Comparison of ENCODE assay signal across 7 cellular contexts in the genomic region with DNA sequence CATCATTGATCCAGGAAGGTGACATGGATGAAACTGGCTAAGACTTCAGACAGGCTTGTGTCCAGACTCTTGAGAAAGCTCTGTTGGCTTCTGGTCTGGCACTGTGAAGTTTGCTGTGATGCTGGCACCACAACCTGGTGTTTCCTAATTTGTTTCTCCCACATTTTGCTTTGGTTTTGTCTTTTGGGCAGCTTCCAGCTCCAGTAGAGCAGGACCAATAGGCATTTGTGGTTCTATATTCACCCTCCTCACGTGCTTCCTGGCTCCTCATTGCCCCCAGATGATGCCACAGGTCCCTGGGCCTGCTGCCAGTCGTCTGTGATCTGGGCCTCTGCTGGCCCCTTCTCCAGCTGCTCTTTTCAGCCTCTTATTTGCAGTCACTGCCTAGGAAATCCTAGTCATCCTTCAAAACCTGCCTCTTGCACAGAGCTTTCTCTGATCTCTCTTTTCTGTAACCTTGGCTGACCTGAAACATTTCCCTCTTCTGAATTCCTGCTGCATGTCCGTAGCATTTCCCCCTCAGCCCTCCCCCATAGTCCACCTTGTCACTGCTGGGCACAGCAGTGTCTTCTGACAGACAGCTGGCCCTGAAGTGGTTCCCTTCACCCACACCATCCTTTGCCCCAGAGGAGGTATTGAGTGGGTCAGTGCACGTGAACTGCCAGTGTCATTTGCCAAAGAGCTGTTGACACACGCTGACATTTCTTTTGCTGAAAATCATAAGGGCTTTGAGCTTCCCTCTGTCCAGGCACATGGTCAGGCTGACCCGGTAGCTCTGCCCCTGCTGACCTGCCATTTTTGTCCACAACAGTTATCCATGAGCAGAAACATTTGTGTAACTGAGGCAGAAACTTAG.
DNase-seq lines count a peak whose midpoint lies in the region; ATAC-seq and TF ChIP-seq lines count a peak whose summit lies in the region.

No MANE protein-coding gene starts in this region.

- peaks cover 85% of the 10 kb centered on the region for H3K36me3 Mint-ChIP-seq in CD8-positive, alpha-beta T cell

- no peaks in the 10 kb centered on the region for H3K27me3 ChIP-seq in CD8-positive, alpha-beta T cell (ENCODE audit: insufficient read depth, low read length)

- H3K27me3 Mint-ChIP-seq in CD8-positive, alpha-beta T cell (ENCODE audit: low read depth): no peaks in the 10 kb centered on the region

- intact Hi-C loops in OCI-LY7 (cut with micrococcal nuclease; ENCODE audit: unreplicated experiment): no loop called here
- intact Hi-C loops in CD8-positive, alpha-beta T cell (cut with DNase I, micrococcal nuclease): no loop called here

- H3K27ac ChIP-seq in RWPE1 (peak overlapping the region; percentile 86), OCI-LY7 (ENCODE audit: low read depth, low read length, poor library complexity, severe bottlenecking) (no peak overlapping the region)
- H3K27ac ChIP-seq in CD8-positive, alpha-beta T cell (ENCODE audit: low read depth, low read length): no peak overlapping the region

- no peak for ATAC-seq in CD8-positive, alpha-beta T cell
- ATAC-seq in GM21515 (IDR thresholded peaks at IDR 0.05; ENCODE audit: unreplicated experiment): no peak

- no peak overlapping the region for H3K27ac Mint-ChIP-seq in CD8-positive, alpha-beta T cell

- no peaks in the 10 kb centered on the region for H3K9me2 ChIP-seq in OCI-LY7 (ENCODE audit: insufficient read depth, low read length)

- TF ChIP-seq CTCF in RWPE1 (conservative IDR thresholded peaks at IDR 0.05; ENCODE audit: low read depth) (no peak), OCI-LY7 (conservative IDR thresholded peaks at IDR 0.05; ENCODE audit: low read length) (no peak)
- no peak for TF ChIP-seq CTCF in CD8-positive, alpha-beta T cell (IDR thresholded peaks at IDR 0.05)

- CTCF ChIA-PET in RWPE1 (lab: Yijun Ruan, JAX): interaction anchor here (0.7 to 1.4 kb wide), 5 partner anchors 14 to 387 kb away, joined by 3 to 7 read pairs (median 4); no protein-coding TSS in a partner anchor
- CTCF ChIA-PET in OCI-LY7 (lab: Charles Lee; ENCODE audit: unreplicated experiment): interaction anchor here (0.5 kb wide), 1 partner anchor 117 kb away, joined by 3 read pairs; no protein-coding TSS in a partner anchor
- CTCF ChIA-PET in CD8-positive, alpha-beta T cell (lab: Charles Lee): interaction anchor here (0.8 to 3.3 kb wide), 9 partner anchors 12 to 385 kb away, joined by 3 to 42 read pairs (median 4); no protein-coding TSS in a partner anchor

- no peaks in the 10 kb centered on the region for H3K9me3 Mint-ChIP-seq in CD8-positive, alpha-beta T cell

- H3K4me1 Mint-ChIP-seq in CD8-positive, alpha-beta T cell (ENCODE audit: low read depth): peaks cover 50% of the 10 kb centered on the region

- H3K4me2 ChIP-seq in OCI-LY7 (ENCODE audit: low read length): no peak overlapping the region

- H3K79me2 ChIP-seq in OCI-LY7 (ENCODE audit: insufficient read depth, low read depth, low read length): no peaks in the 10 kb centered on the region

- no peaks in the 10 kb centered on the region for H3K9me3 ChIP-seq in OCI-LY7 (ENCODE audit: low read length)
- H3K9me3 ChIP-seq in CD8-positive, alpha-beta T cell (ENCODE audit: low read length): no peaks in the 10 kb centered on the region

- H3K4me1 ChIP-seq in OCI-LY7 (ENCODE audit: insufficient read depth, low read length, poor library complexity, severe bottlenecking): no peaks in the 10 kb centered on the region
- peaks cover 26% of the 10 kb centered on the region for H3K4me1 ChIP-seq in CD8-positive, alpha-beta T cell (ENCODE audit: insufficient read depth, low read length)

- BruUV-seq in OCI-LY7 (replicated peaks; lab: Mats Ljungman, UMichigan): no TSS peak

- POLR2A ChIA-PET in RWPE1 (lab: Yijun Ruan, JAX; ENCODE audit: low non-redundant PET): no interaction called here
- POLR2A ChIA-PET in OCI-LY7 (lab: Charles Lee): interaction anchor here (0.6 to 1.5 kb wide), 2 partner anchors 34 to 56 kb away, joined by 3 to 5 read pairs; no protein-coding TSS in a partner anchor
- POLR2A ChIA-PET in CD8-positive, alpha-beta T cell (lab: Charles Lee): no interaction called here

- no peaks in the 10 kb centered on the region for H4K20me1 ChIP-seq in OCI-LY7 (ENCODE audit: insufficient read depth, low read length)

- H2AFZ ChIP-seq in OCI-LY7 (ENCODE audit: low read length): no peak overlapping the region

- no peak overlapping the region for H3K4me3 ChIP-seq in OCI-LY7 (ENCODE audit: low read depth, low read length, poor library complexity, severe bottlenecking)
- H3K4me3 ChIP-seq in CD8-positive, alpha-beta T cell (ENCODE audit: low read depth, low read length): no peak overlapping the region

- H3K36me3 ChIP-seq in OCI-LY7 (ENCODE audit: insufficient read depth, low read length): peaks cover 14% of the 10 kb centered on the region; the same call in 1 of the 2 replicates
- peaks cover 33% of the 10 kb centered on the region for H3K36me3 ChIP-seq in CD8-positive, alpha-beta T cell (ENCODE audit: insufficient read depth, low read length)

- DNase-seq in GOT3 (lab: John Stamatoyannopoulos, UW) (peak; percentile 70), RWPE1 (ENCODE audit: low spot score) (no peak), globus pallidus (ENCODE audit: low spot score) (peak; percentile 52), OCI-LY7 (ENCODE audit: low spot score) (no peak)
- DNase-seq in stimulated activated CD8-positive, alpha-beta memory T cell treated with anti-CD3 and anti-CD28 coated beads, Interleukin-4, amount 100 ng/mL, for 48 hours: peak; percentile 16
- DNase-seq in CD8-positive, alpha-beta T cell: no peak

- H3K4me3 Mint-ChIP-seq in CD8-positive, alpha-beta T cell: no peak overlapping the region

Comparison
In these comparisons a context has a peak if more than half of its experiments do, and no peak if none do; other contexts are left out.
1. DNase-seq: peak in GOT3 (single experiment), globus pallidus (single experiment) and stimulated activated CD8-positive, alpha-beta memory T cell treated with anti-CD3 and anti-CD28 coated beads, Interleukin-4, amount 100 ng/mL, for 48 hours (single experiment); none in RWPE1 (single experiment), OCI-LY7 (single experiment) and CD8-positive, alpha-beta T cell (0 of 7).